22 cellular contexts compared by ENCODE assay signal in genomic region chr11:69152748-69153446, GRCh38. TPM values are rescaled to one million over a fixed set of nuclear protein-coding genes. Genes with fewer than 3 reads are reported as not detected.
DNase-seq lines count a peak whose midpoint lies in the region; ATAC-seq, FAIRE-seq and TF ChIP-seq lines count a peak whose summit lies in the region.
"Had no signal": no experiment of that assay in that cellular context is flagged by ENCODE, and none has a peak within 500 bp of the region (broad histone marks: within the 10 kb centered on the region; RNA-seq: fewer than 3 reads in every experiment).

No MANE protein-coding gene starts in this region.

- H3K4me1 Mint-ChIP-seq in astrocyte (ENCODE audit: low read depth, unreplicated experiment) (peaks cover 2% of the 10 kb centered on the region), mesothelial cell of epicardium (peaks cover 28% of the 10 kb centered on the region)
- peaks cover 16 to 31% of the 10 kb centered on the region in 2 donors for H3K4me1 Mint-ChIP-seq in stimulated activated naive B cell treated with anti-CD40 and anti-IgM and Interleukin-4, amounts not matched to agents 10 μg/mL and 1 μg/mL and 100 μg/mL, for 72 hours

- H4K20me1 ChIP-seq in astrocyte (ENCODE audit: insufficient read depth, low read length): no peaks in the 10 kb centered on the region

- H3K4me1 ChIP-seq in HUES48 (ENCODE audit: control insufficient read depth, insufficient read depth, low read length) (peaks cover 12% of the 10 kb centered on the region), astrocyte (ENCODE audit: insufficient read depth, low read length) (peaks cover 34% of the 10 kb centered on the region)
- H3K4me1 ChIP-seq: prostate gland had no signal

- H3K9me3 Mint-ChIP-seq in astrocyte (ENCODE audit: unreplicated experiment) (peaks cover 14% of the 10 kb centered on the region), mesothelial cell of epicardium (peaks cover 14% of the 10 kb centered on the region)
- peaks cover 5 to 6% of the 10 kb centered on the region in 2 donors for H3K9me3 Mint-ChIP-seq in stimulated activated naive B cell treated with anti-CD40 and anti-IgM and Interleukin-4, amounts not matched to agents 10 μg/mL and 1 μg/mL and 100 μg/mL, for 72 hours

- no peaks in the 10 kb centered on the region for H3K36me3 Mint-ChIP-seq in astrocyte (ENCODE audit: low read depth, unreplicated experiment)
- H3K36me3 Mint-ChIP-seq in mesothelial cell of epicardium: peaks cover 8% of the 10 kb centered on the region
- peaks cover 7 to 11% of the 10 kb centered on the region in 2 donors for H3K36me3 Mint-ChIP-seq in stimulated activated naive B cell treated with anti-CD40 and anti-IgM and Interleukin-4, amounts not matched to agents 10 μg/mL and 1 μg/mL and 100 μg/mL, for 72 hours

- no peak for FAIRE-seq in astrocyte (lab: Jason Lieb, UNC)
- FAIRE-seq: RCC 7860 had no signal

- H3K9me3 ChIP-seq in HUES48 (ENCODE audit: control insufficient read depth, insufficient read depth, low read length): peaks cover 3% of the 10 kb centered on the region; the same call in 1 of the 2 replicates
- H3K9me3 ChIP-seq in astrocyte (ENCODE audit: insufficient read depth, low read depth, low read length): peaks cover 4% of the 10 kb centered on the region
- H3K9me3 ChIP-seq: prostate gland, stomach, transverse colon had no signal

- no peaks in the 10 kb centered on the region for H3K79me2 ChIP-seq in astrocyte (ENCODE audit: insufficient read depth, low read length)

- H3K4me2 ChIP-seq in astrocyte (ENCODE audit: low read length): peak overlapping the region; percentile 58

- TF ChIP-seq CTCF in astrocyte (IDR thresholded peaks at IDR 0.05; ENCODE audit: insufficient read depth, low read depth, low read length) (no peak), mesothelial cell of epicardium (IDR thresholded peaks at IDR 0.05; ENCODE audit: unreplicated experiment) (no peak)

- peaks cover 21% of the 10 kb centered on the region for H3K27me3 Mint-ChIP-seq in astrocyte (ENCODE audit: low read depth, unreplicated experiment)
- peaks cover 10% of the 10 kb centered on the region for H3K27me3 Mint-ChIP-seq in mesothelial cell of epicardium (ENCODE audit: low read depth)
- H3K27me3 Mint-ChIP-seq in stimulated activated naive B cell treated with anti-CD40 and anti-IgM and Interleukin-4, amounts not matched to agents 10 μg/mL and 1 μg/mL and 100 μg/mL, for 72 hours: peaks cover 4 to 6% of the 10 kb centered on the region in 2 donors

- H3K36me3 ChIP-seq in HUES48 (ENCODE audit: control insufficient read depth, insufficient read depth, low read length): no peaks in the 10 kb centered on the region
- no peaks in the 10 kb centered on the region for H3K36me3 ChIP-seq in astrocyte (ENCODE audit: insufficient read depth, low read length)
- H3K36me3 ChIP-seq: breast epithelium, prostate gland, SJSA1, transverse colon had no signal

- H3K27ac ChIP-seq in HUES48 (ENCODE audit: low read depth, low read length) (peak overlapping the region; percentile 7), astrocyte (ENCODE audit: low read depth, low read length) (no peak overlapping the region)
- H3K27ac ChIP-seq: breast epithelium, prostate gland, stomach, transverse colon had no signal

- DNase-seq in astrocyte (ENCODE audit: low read depth): no peak
- DNase-seq in mesothelial cell of epicardium (ENCODE audit: low spot score in 2 of 2, unreplicated experiment in 2 of 2): no peak
- DNase-seq in stimulated activated naive B cell treated with anti-CD40 and anti-IgM and Interleukin-4, amounts not matched to agents 10 μg/mL and 1 μg/mL and 100 μg/mL, for 72 hours: no peak
- DNase-seq in anterior cingulate cortex (lab: John Stamatoyannopoulos, UW): no peak
- no peak for DNase-seq in NCI-H2196 (lab: John Stamatoyannopoulos, UW; ENCODE audit: unreplicated experiment)
- DNase-seq: activated B cell treated with CpG ODN at 0.5 μM for 24 hours; activated CD4-positive, alpha-beta T cell treated with anti-CD3 and anti-CD28 coated beads, Interleukin-2, amount 50 U/mL, for 1 hour; activated naive CD4-positive, alpha-beta T cell; activated T-cell treated with anti-CD3 and anti-CD28 coated beads, Interleukin-2, amount 50 U/mL, for 48 hours; effector memory CD4-positive, alpha-beta T cell; NCI-H1105; NCI-H187 treated with DMSO at 0.1 percent for 48 hours; NCI-H526 treated with DMSO at 0.1 percent for 48 hours; stomach; T-cell; transverse colon had no signal

- H3K27me3 ChIP-seq in HUES48 (ENCODE audit: control insufficient read depth, insufficient read depth, low read length): no peaks in the 10 kb centered on the region
- H3K27me3 ChIP-seq in astrocyte (ENCODE audit: insufficient read depth, low read length): no peaks in the 10 kb centered on the region
- H3K27me3 ChIP-seq: breast epithelium, SJSA1 had no signal

- H3K9ac ChIP-seq in HUES48 (ENCODE audit: low read depth, low read length) (no peak overlapping the region), astrocyte (ENCODE audit: low read length) (peak overlapping the region; percentile 32)

- no peak overlapping the region for H3K4me3 Mint-ChIP-seq in astrocyte (ENCODE audit: unreplicated experiment)
- H3K4me3 Mint-ChIP-seq in mesothelial cell of epicardium: no peak overlapping the region
- H3K4me3 Mint-ChIP-seq in stimulated activated naive B cell treated with anti-CD40 and anti-IgM and Interleukin-4, amounts not matched to agents 10 μg/mL and 1 μg/mL and 100 μg/mL, for 72 hours: no peak overlapping the region
- H3K4me3 Mint-ChIP-seq: activated B cell treated with CpG ODN at 0.5 μM for 24 hours, T-cell had no signal

- no peak for ATAC-seq in stimulated activated naive B cell treated with anti-CD40 and anti-IgM and Interleukin-4, amounts not matched to agents 10 μg/mL and 1 μg/mL and 100 μg/mL, for 72 hours (replicated peaks)
- no peak for ATAC-seq in HG03460 (IDR thresholded peaks at IDR 0.05; ENCODE audit: unreplicated experiment)
- ATAC-seq: T-cell had no signal

- H2AFZ ChIP-seq in astrocyte (ENCODE audit: low read depth, low read length): peak overlapping the region; percentile 61

- H3K27ac Mint-ChIP-seq in astrocyte (ENCODE audit: unreplicated experiment) (no peak overlapping the region), mesothelial cell of epicardium (peak overlapping the region; percentile 72)
- peak overlapping the region; percentile 42 for H3K27ac Mint-ChIP-seq in stimulated activated naive B cell treated with anti-CD40 and anti-IgM and Interleukin-4, amounts not matched to agents 10 μg/mL and 1 μg/mL and 100 μg/mL, for 72 hours
- H3K27ac Mint-ChIP-seq: activated B cell treated with CpG ODN at 0.5 μM for 24 hours, T-cell had no signal

- H3K4me3 ChIP-seq in HUES48 (ENCODE audit: low read depth, low read length) (no peak overlapping the region), astrocyte (ENCODE audit: insufficient read depth, low read depth, low read length) (no peak overlapping the region)
- H3K4me3 ChIP-seq: breast epithelium, prostate gland, SJSA1, stomach, transverse colon had no signal

RNA-seq across cellular contexts. Expression of gene SMIM38, which starts 2.8 kb away (rescaled TPM):
- total RNA-seq in astrocyte (not detected in 2 replicates), mesothelial cell of epicardium (1.9 to 2.5 TPM (median 2.1 TPM) in 3 replicates)
